In genomic region chr16:75483222-75483621, GRCh38 we compare ENCODE assay signal across 19 cellular contexts. TPM values are rescaled to one million over a fixed set of nuclear protein-coding genes. Genes with fewer than 3 reads are reported as not detected.
DNase-seq lines count a peak whose midpoint lies in the region; ATAC-seq and TF ChIP-seq lines count a peak whose summit lies in the region.
"Had no signal": no experiment of that assay in that cellular context is flagged by ENCODE, and none has a peak within 500 bp of the region (broad histone marks: within the 10 kb centered on the region; RNA-seq: fewer than 3 reads in every experiment).

No MANE protein-coding gene starts in this region.

- no peak overlapping the region for H3K27ac Mint-ChIP-seq in HFFc6
- H3K27ac Mint-ChIP-seq: activated CD8-positive, alpha-beta T cell treated with anti-CD3 and anti-CD28 coated beads for 36 hours; CD4-positive, CD25-positive, alpha-beta regulatory T cell; endodermal cell; neural progenitor cell had no signal

- peaks cover 4 to 46% (median 10%) of the 10 kb centered on the region in 3 donors for H3K4me1 ChIP-seq in esophagus squamous epithelium
- H3K4me1 ChIP-seq in psoas muscle, result peaks cover 4% of the 10 kb centered on the region
- no peaks in the 10 kb centered on the region for H3K4me1 ChIP-seq in testis
- H3K4me1 ChIP-seq: HAP-1, neural progenitor cell had no signal

- H3K27ac ChIP-seq in RWPE1 (peak overlapping the region; percentile 84), esophagus squamous epithelium (peak overlapping the region; percentile 48 to 82 (median 74)), psoas muscle (peak overlapping the region; percentile 42), testis (no peak overlapping the region)
- H3K27ac ChIP-seq: neural progenitor cell had no signal

- ATAC-seq in psoas muscle, result peak; percentile 78 to 91 (median 84)
- no peak for ATAC-seq in HG02840 (IDR thresholded peaks at IDR 0.05; ENCODE audit: low FRiP score, unreplicated experiment)
- ATAC-seq: activated CD8-positive, alpha-beta T cell treated with anti-CD3 and anti-CD28 coated beads for 36 hours had no signal

- H3K4me3 ChIP-seq in esophagus squamous epithelium (no peak overlapping the region), psoas muscle (no peak overlapping the region), testis (no peak overlapping the region)
- H3K4me3 ChIP-seq: HAP-1, neural progenitor cell had no signal

- DNase-seq in HFFc6, result peak; percentile 15
- peak; percentile 93 for DNase-seq in RWPE1 (ENCODE audit: low spot score)
- DNase-seq in esophagus squamous epithelium (lab: John Stamatoyannopoulos, UW), result no peak
- DNase-seq in psoas muscle, result no peak
- DNase-seq in activated CD4-positive, alpha-beta T cell treated with anti-CD3 and anti-CD28 coated beads for 48 hours, result no peak
- no peak for DNase-seq in stimulated activated CD4-positive, alpha-beta T cell treated with anti-CD3 and anti-CD28 coated beads, Interleukin-2, amount 100 ng/mL, for 48 hours
- DNase-seq in testis, result no peak
- DNase-seq: activated CD8-positive, alpha-beta T cell treated with anti-CD3 and anti-CD28 coated beads for 36 hours; activated effector memory CD4-positive, alpha-beta T cell treated with Interleukin-2 at 50 U/mL for 16 hours; CD4-positive, CD25-positive, alpha-beta regulatory T cell; endodermal cell; NCI-H1092; NCI-H526; Right ventricle myocardium superior had no signal

- POLR2A ChIA-PET in RWPE1 (lab: Yijun Ruan, JAX; ENCODE audit: low non-redundant PET), result no interaction called here

- H3K9me3 ChIP-seq in esophagus squamous epithelium (no peaks in the 10 kb centered on the region), psoas muscle (no peaks in the 10 kb centered on the region), testis (no peaks in the 10 kb centered on the region)
- H3K9me3 ChIP-seq: HAP-1 had no signal

- WGBS in esophagus squamous epithelium, 2 donors, result 18% methylated on average over 2 of the region's 2 CpGs; no CpG with 5 or more reads in 1 of the 2 donors
- WGBS in psoas muscle, 3 donors, result 38 to 88% (median 40%) methylated on average over 2 of the region's 2 CpGs
- WGBS in testis, 2 donors, result 88 to 90% methylated on average over 2 of the region's 2 CpGs

- H3K36me3 ChIP-seq in esophagus squamous epithelium (no peaks in the 10 kb centered on the region), psoas muscle (ENCODE audit: insufficient read depth in 1 of 2, low read depth in 1 of 2) (no peaks in the 10 kb centered on the region), testis (ENCODE audit: low read depth, missing control alignments) (no peaks in the 10 kb centered on the region)
- H3K36me3 ChIP-seq: HAP-1, neural progenitor cell had no signal

- no peak overlapping the region for H3K4me3 Mint-ChIP-seq in HFFc6
- H3K4me3 Mint-ChIP-seq: activated CD8-positive, alpha-beta T cell treated with anti-CD3 and anti-CD28 coated beads for 36 hours; CD4-positive, CD25-positive, alpha-beta regulatory T cell; endodermal cell; neural progenitor cell had no signal

- no peaks in the 10 kb centered on the region for H3K27me3 ChIP-seq in esophagus squamous epithelium
- no peaks in the 10 kb centered on the region for H3K27me3 ChIP-seq in psoas muscle (ENCODE audit: insufficient read depth in 3 of 3, low read length in 2 of 3)
- H3K27me3 ChIP-seq in testis, result no peaks in the 10 kb centered on the region
- H3K27me3 ChIP-seq: neural progenitor cell had no signal

- H3K27me3 Mint-ChIP-seq in HFFc6 (ENCODE audit: insufficient read depth), result peaks cover 24% of the 10 kb centered on the region

- TF ChIP-seq POLR2A in esophagus squamous epithelium (IDR thresholded peaks at IDR 0.05) (no peak), testis (IDR thresholded peaks at IDR 0.05) (no peak)

- CTCF ChIA-PET in RWPE1 (lab: Yijun Ruan, JAX), result no interaction called here

- no peaks in the 10 kb centered on the region for H3K9me3 Mint-ChIP-seq in HFFc6
- H3K9me3 Mint-ChIP-seq: activated CD8-positive, alpha-beta T cell treated with anti-CD3 and anti-CD28 coated beads for 36 hours; endodermal cell; neural progenitor cell had no signal

- no peaks in the 10 kb centered on the region for H3K36me3 Mint-ChIP-seq in HFFc6 (ENCODE audit: low read depth)
- H3K36me3 Mint-ChIP-seq: CD4-positive, CD25-positive, alpha-beta regulatory T cell; neural progenitor cell had no signal

- TF ChIP-seq CTCF in HFFc6 (IDR thresholded peaks at IDR 0.05) (no peak), RWPE1 (conservative IDR thresholded peaks at IDR 0.05; ENCODE audit: low read depth) (no peak), esophagus squamous epithelium (IDR thresholded peaks at IDR 0.05) (no peak), psoas muscle (IDR thresholded peaks at IDR 0.05) (no peak), testis (IDR thresholded peaks at IDR 0.05) (no peak)

- intact Hi-C loops in esophagus squamous epithelium (cut with DNase I), result no loop called here
- intact Hi-C loops in psoas muscle (cut with DNase I), result no loop called here
- intact Hi-C loops in testis (cut with DNase I; ENCODE audit: low total_unique reads), result no loop called here

- peaks cover 11% of the 10 kb centered on the region for H3K4me1 Mint-ChIP-seq in HFFc6 (ENCODE audit: low read depth)
- H3K4me1 Mint-ChIP-seq: CD4-positive, CD25-positive, alpha-beta regulatory T cell; endodermal cell; neural progenitor cell had no signal

RNA-seq across cellular contexts. Expression of gene CHST6, which starts 12.0 kb away (rescaled TPM):
- under 1 TPM in 2 of 6 experiments, not detected in 4; 0.05 TPM for total RNA-seq in HFFc6 (2021; fragmentation: NEBNext Ultra II Directional; extraction: Animal tissue kit (Norgen Biotek cat#: 25700))
- 1 to 10 TPM in 3 of 4 donors, under 1 TPM in 1; 0.97 to 6.9 (median 4.2) TPM for total RNA-seq in esophagus squamous epithelium
- total RNA-seq in psoas muscle, result under 1 TPM; 0.04 to 0.20 (median 0.15) TPM
- polyA plus RNA-seq in psoas muscle, result 1 to 10 TPM in 1 of 3 donors, under 1 TPM in 2; 0.01 to 5.8 (median 0.08) TPM
- 1 to 10 TPM; 6.1 to 9.4 TPM for total RNA-seq in testis
- 1.1 TPM for polyA plus RNA-seq in testis (ENCODE audit: insufficient read depth, low read depth, low replicate concordance)
- total RNA-seq: activated CD8-positive, alpha-beta T cell treated with anti-CD3 and anti-CD28 coated beads for 36 hours; CD4-positive, CD25-positive, alpha-beta regulatory T cell had no signal
- polyA plus RNA-seq: CD4-positive, CD25-positive, alpha-beta regulatory T cell; liver had no signal

RNA-seq across cellular contexts. Expression of gene TMEM170A, which starts 18.7 kb away (rescaled TPM):
- total RNA-seq in HFFc6 (2021; fragmentation: NEBNext Ultra II Directional; extraction: Animal tissue kit (Norgen Biotek cat#: 25700)), result 10 to 100 TPM in 4 of 6 experiments, 1 to 10 TPM in 2; 8.2 to 11.7 (median 10.6) TPM
- 10 to 100 TPM; 11.6 to 19.8 (median 14.6) TPM for total RNA-seq in esophagus squamous epithelium
- 1 to 10 TPM; 5.9 to 7.9 (median 7.0) TPM for total RNA-seq in psoas muscle
- 1 to 10 TPM; 3.1 to 9.5 (median 9.2) TPM for polyA plus RNA-seq in psoas muscle
- 10 to 100 TPM; 44.3 to 54.2 TPM for total RNA-seq in testis
- 42.2 TPM for polyA plus RNA-seq in testis (ENCODE audit: insufficient read depth, low read depth, low replicate concordance)

RNA-seq across cellular contexts. Expression of gene CFDP1, which starts 49.9 kb away (rescaled TPM):
- 10 to 100 TPM; 33.0 to 43.1 (median 37.6) TPM for total RNA-seq in HFFc6 (2021; fragmentation: NEBNext Ultra II Directional; extraction: Animal tissue kit (Norgen Biotek cat#: 25700))
- total RNA-seq in esophagus squamous epithelium, result 10 to 100 TPM; 32.8 to 55.8 (median 45.7) TPM
- 10 to 100 TPM; 16.6 to 21.9 (median 19.6) TPM for total RNA-seq in psoas muscle
- polyA plus RNA-seq in psoas muscle, result 10 to 100 TPM; 37.6 to 78.2 (median 39.2) TPM
- 100 to 1,000 TPM; 111 to 133 TPM for total RNA-seq in testis
- polyA plus RNA-seq in testis (ENCODE audit: insufficient read depth, low read depth, low replicate concordance), result 127 TPM

RNA-seq across cellular contexts. Expression of gene CHST5, which starts 52.7 kb away (rescaled TPM):
- total RNA-seq in HFFc6 (2021; fragmentation: NEBNext Ultra II Directional; extraction: Animal tissue kit (Norgen Biotek cat#: 25700)), result not detected
- total RNA-seq in esophagus squamous epithelium (under 1 TPM in 1 of 4 donors, not detected in 3; 0.19 TPM), psoas muscle (under 1 TPM in 1 of 4 donors, not detected in 3; 0.27 TPM), testis (under 1 TPM; 0.55 to 0.74 TPM)
- polyA plus RNA-seq in psoas muscle (under 1 TPM in 2 of 3 donors, not detected in 1; 0.04 to 0.14 TPM), testis (ENCODE audit: insufficient read depth, low read depth, low replicate concordance) (0.26 TPM)
- total RNA-seq: activated CD8-positive, alpha-beta T cell treated with anti-CD3 and anti-CD28 coated beads for 36 hours; CD4-positive, CD25-positive, alpha-beta regulatory T cell; liver; skeletal muscle tissue had no signal
- polyA plus RNA-seq: CD4-positive, CD25-positive, alpha-beta regulatory T cell; liver had no signal

Comparison
In these comparisons a context has a peak if more than half of its experiments do, and no peak if none do; other contexts are left out.
1. DNase-seq: peak in HFFc6 (single experiment) and RWPE1 (single experiment); none in esophagus squamous epithelium (single experiment), psoas muscle (0 of 2), activated CD4-positive, alpha-beta T cell treated with anti-CD3 and anti-CD28 coated beads for 48 hours (single experiment), stimulated activated CD4-positive, alpha-beta T cell treated with anti-CD3 and anti-CD28 coated beads, Interleukin-2, amount 100 ng/mL, for 48 hours (0 of 2) and testis (single experiment).
2. H3K27ac ChIP-seq: peak in RWPE1 (single experiment), esophagus squamous epithelium (4 of 4) and psoas muscle (single experiment); none in testis (0 of 2).